10 cellular contexts compared by ENCODE assay signal in the genomic region with DNA sequence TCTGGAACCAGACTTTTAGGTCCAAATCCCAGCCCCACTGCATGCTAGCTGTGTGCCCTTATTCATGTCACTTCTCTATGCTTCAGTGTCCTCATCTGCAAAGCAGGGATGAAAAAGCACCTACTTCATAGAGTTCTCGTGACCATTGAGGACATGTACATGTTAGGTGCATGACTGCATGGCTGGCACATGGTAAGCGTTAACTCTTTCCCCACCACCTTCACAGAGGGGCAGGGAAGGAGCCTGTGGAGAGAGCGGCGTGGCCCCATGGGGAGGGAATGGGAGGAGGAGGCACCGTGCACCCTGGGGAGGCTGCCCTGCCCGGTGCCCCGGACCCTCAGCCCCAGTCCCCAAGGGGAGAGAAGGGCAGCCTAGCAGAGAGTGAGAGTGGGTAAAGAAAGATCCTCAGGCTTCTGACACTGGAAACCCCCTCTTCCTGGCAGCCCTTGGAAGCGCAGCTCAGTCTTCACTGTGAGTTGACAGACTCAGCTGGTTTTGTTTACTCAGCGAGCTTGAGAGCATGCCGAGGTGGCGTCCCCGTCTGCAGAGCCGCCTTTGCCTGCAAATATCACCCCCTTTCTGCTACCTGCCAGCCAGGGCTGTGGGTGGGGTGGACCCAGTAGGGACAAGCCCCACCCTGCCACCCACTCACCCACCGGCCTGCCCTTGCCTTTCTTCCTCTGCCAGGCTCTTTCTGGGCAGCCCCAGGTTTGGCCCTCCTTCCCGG. TPM values are rescaled to one million over a fixed set of nuclear protein-coding genes. Genes with fewer than 3 reads are reported as not detected.
DNase-seq lines count a peak whose midpoint lies in the region; ATAC-seq and TF ChIP-seq lines count a peak whose summit lies in the region.
"Had no signal": no experiment of that assay in that cellular context is flagged by ENCODE, and none has a peak within 500 bp of the region (broad histone marks: within the 10 kb centered on the region; RNA-seq: fewer than 3 reads in every experiment).

No MANE protein-coding gene starts in this region.

- in situ Hi-C loops in GM13976 (cut with MboI; ENCODE audit: low sequenced_read_pairs, unreplicated experiment), result no loop called here

- DNase-seq in NCI-H2196 (lab: John Stamatoyannopoulos, UW; ENCODE audit: unreplicated experiment), result peak; percentile 30
- DNase-seq in NCI-H2196 treated with DMSO at 0.1 percent for 48 hours (lab: John Stamatoyannopoulos, UW; ENCODE audit: unreplicated experiment), result no peak
- peak in 1 of 2 donors; percentile 64 for DNase-seq in ascending aorta (ENCODE audit: low spot score in 2 of 2)
- peak in 1 of 3 donors; percentile 33 for DNase-seq in right lobe of liver
- DNase-seq in tibial artery, result no peak
- no peak for DNase-seq in GM13976 (ENCODE audit: low spot score)
- no peak for DNase-seq in stimulated activated CD4-positive, alpha-beta T cell treated with anti-CD3 and anti-CD28 coated beads, Interleukin-4, amount 100 ng/mL, for 4 hours
- DNase-seq in activated CD4-positive, alpha-beta T cell treated with anti-CD3 and anti-CD28 coated beads for 48 hours, result no peak
- DNase-seq: stimulated activated naive CD4-positive, alpha-beta T cell treated with Interleukin-2 at 50 U/mL for 16 hours had no signal

- TF ChIP-seq CTCF in ascending aorta (IDR thresholded peaks at IDR 0.05) (no peak), right lobe of liver (IDR thresholded peaks at IDR 0.05) (no peak), tibial artery (IDR thresholded peaks at IDR 0.05) (no peak), GM13976 (IDR thresholded peaks at IDR 0.05; ENCODE audit: borderline replicate concordance, control extremely low read depth, extremely low read depth, insufficient read depth, missing control alignments) (no peak)

- no peaks in the 10 kb centered on the region for H3K9me3 ChIP-seq in ascending aorta
- no peaks in the 10 kb centered on the region for H3K9me3 ChIP-seq in right lobe of liver
- H3K9me3 ChIP-seq in tibial artery, result no peaks in the 10 kb centered on the region

- no peak for ATAC-seq in right lobe of liver

- no peaks in the 10 kb centered on the region for H3K36me3 ChIP-seq in ascending aorta
- H3K36me3 ChIP-seq in right lobe of liver, result no peaks in the 10 kb centered on the region
- no peaks in the 10 kb centered on the region for H3K36me3 ChIP-seq in tibial artery

- H3K4me3 ChIP-seq in ascending aorta, result no peak overlapping the region
- no peak overlapping the region for H3K4me3 ChIP-seq in right lobe of liver
- no peak overlapping the region for H3K4me3 ChIP-seq in tibial artery

- WGBS in right lobe of liver (ENCODE audit: insufficient coverage, low coverage, low lambda C conversion rate, missing lambda C conversion rate), result 88% methylated on average over 8 of the region's 15 CpGs

- no peak for TF ChIP-seq POLR2A in right lobe of liver (IDR thresholded peaks at IDR 0.05)

- H3K27ac ChIP-seq in ascending aorta (peak overlapping the region; percentile 77 to 85), right lobe of liver (peak overlapping the region in 2 of 3 donors; percentile 18 to 29), tibial artery (peak overlapping the region; percentile 77 to 82)

- peaks cover 30 to 61% of the 10 kb centered on the region in 2 donors for H3K4me1 ChIP-seq in ascending aorta
- peaks cover 0 to 5% (median 0%) of the 10 kb centered on the region in 4 donors for H3K4me1 ChIP-seq in right lobe of liver
- H3K4me1 ChIP-seq in tibial artery, result peaks cover 0 to 83% (median 60%) of the 10 kb centered on the region in 4 donors

- intact Hi-C loops in ascending aorta (cut with DNase I) (no loop called here), right lobe of liver (cut with DNase I) (no loop called here), tibial artery (cut with DNase I; ENCODE audit: low total_unique reads) (loop anchor here (5.0 kb wide), 1 partner anchor 54 kb away; no protein-coding TSS in a partner anchor)

- no peaks in the 10 kb centered on the region for H3K27me3 ChIP-seq in ascending aorta
- H3K27me3 ChIP-seq in right lobe of liver, result no peaks in the 10 kb centered on the region
- H3K27me3 ChIP-seq in tibial artery, result no peaks in the 10 kb centered on the region

RNA-seq across cellular contexts. Expression of a gene that starts 10.6 kb away (rescaled TPM):
- 19.6 TPM for total RNA-seq in ascending aorta
- 1 to 10 TPM; 2.1 to 6.3 (median 3.0) TPM for total RNA-seq in right lobe of liver
- total RNA-seq: B cell had no signal

Comparison
In these comparisons a context has a peak if more than half of its experiments do, and no peak if none do; other contexts are left out.
1. H3K27ac ChIP-seq: peak in every context shown above with its lines; median percentile 81 in ascending aorta; 80 in tibial artery; 24 in right lobe of liver.